18 cellular contexts compared by ENCODE assay signal in the genomic region with DNA sequence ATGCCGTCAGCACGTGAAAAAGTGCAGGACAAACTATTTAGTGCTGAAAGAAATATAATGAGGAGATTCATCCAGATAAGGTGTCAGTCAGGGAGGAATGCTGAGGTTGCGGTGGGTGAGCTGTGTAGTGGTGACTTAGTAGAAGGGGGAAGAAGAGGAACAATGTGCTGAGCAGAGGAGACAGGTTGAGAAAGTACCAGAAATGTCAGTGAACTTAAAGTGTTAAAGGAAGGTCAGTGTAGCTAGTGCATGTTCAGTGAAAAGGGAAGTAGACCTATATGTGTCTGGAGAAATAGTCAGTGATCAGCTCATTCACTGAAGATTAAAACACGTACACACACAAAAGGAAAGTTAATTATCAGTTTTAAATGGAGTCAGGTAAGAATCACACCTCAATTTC.
DNase-seq lines count a peak whose midpoint lies in the region; ATAC-seq, FAIRE-seq and TF ChIP-seq lines count a peak whose summit lies in the region.
"Had no signal": no experiment of that assay in that cellular context is flagged by ENCODE, and none has a peak within 500 bp of the region (broad histone marks: within the 10 kb centered on the region; RNA-seq: fewer than 3 reads in every experiment).

No MANE protein-coding gene starts in this region.

- H3K27me3 ChIP-seq in OCI-LY3 (ENCODE audit: low read depth, low read length) (no peaks in the 10 kb centered on the region), mesendoderm (ENCODE audit: insufficient read depth, low read length, poor library complexity) (no peaks in the 10 kb centered on the region)
- H3K27me3 ChIP-seq: SJCRH30 had no signal

- DNase-seq in GM12892 (ENCODE audit: insufficient read length) (no peak), GM19239 (ENCODE audit: insufficient read length, low spot score) (no peak), omental fat pad (ENCODE audit: low spot score) (no peak), mesendoderm (no peak), UCSD-AML1 (lab: John Stamatoyannopoulos, UW; ENCODE audit: unreplicated experiment) (no peak)
- DNase-seq: activated CD8-positive, alpha-beta T cell treated with anti-CD3 and anti-CD28 coated beads, Interleukin-2, amount 10 ng/mL, durations not matched to agents 7 days and 5 days; CD4-positive, CD25-positive, alpha-beta regulatory T cell; central memory CD4-positive, alpha-beta T cell; effector memory CD8-positive, alpha-beta T cell; H7; NCI-H1436; NCI-H446 treated with DMSO at 0.1 percent for 48 hours; SJCRH30; stimulated activated CD4-positive, alpha-beta T cell treated with anti-CD3 and anti-CD28 coated beads, Interleukin-4, amount 100 ng/mL, for 1 hour had no signal

- no peaks in the 10 kb centered on the region for H3K36me3 ChIP-seq in OCI-LY3 (replicated peaks; ENCODE audit: low read depth, low read length)
- no peaks in the 10 kb centered on the region for H3K36me3 ChIP-seq in mesendoderm (ENCODE audit: control insufficient read depth, insufficient read depth, low read length)
- H3K36me3 ChIP-seq: SJCRH30 had no signal

- H3K4me1 ChIP-seq in OCI-LY3 (ENCODE audit: low read length) (peaks cover 7% of the 10 kb centered on the region; the same call in 1 of the 2 replicates), mesendoderm (ENCODE audit: control insufficient read depth, low read depth, low read length) (no peaks in the 10 kb centered on the region)
- H3K4me1 ChIP-seq: A549, SJCRH30 had no signal

- TF ChIP-seq CTCF in OCI-LY3 (IDR thresholded peaks at IDR 0.05; ENCODE audit: low read depth, low read length) (no peak), omental fat pad (IDR thresholded peaks at IDR 0.05) (no peak)

- H2BK5ac ChIP-seq in mesendoderm (ENCODE audit: low read length), result no peak overlapping the region

- no peak overlapping the region for H3K4me3 ChIP-seq in OCI-LY3 (ENCODE audit: low read length)
- H3K4me3 ChIP-seq in mesendoderm (ENCODE audit: low read length), result no peak overlapping the region
- H3K4me3 ChIP-seq: A549, SJCRH30 had no signal

- no peaks in the 10 kb centered on the region for H3K9me3 ChIP-seq in OCI-LY3 (ENCODE audit: insufficient read depth, low read length)
- H3K9me3 ChIP-seq: A549, SJCRH30 had no signal

- H3K27ac ChIP-seq in OCI-LY3 (ENCODE audit: low read length), result no peak overlapping the region
- no peak overlapping the region for H3K27ac ChIP-seq in mesendoderm (ENCODE audit: low read depth, low read length)
- H3K27ac ChIP-seq: A549, SJCRH30 had no signal

- no peak overlapping the region for H3K23ac ChIP-seq in mesendoderm (ENCODE audit: low read length)

- no CpG with 5 or more reads among the region's 4 CpGs for WGBS in mesendoderm (ENCODE audit: extremely low coverage, insufficient coverage, low lambda C conversion rate)

- no peaks in the 10 kb centered on the region for H3K79me2 ChIP-seq in OCI-LY3 (ENCODE audit: low read length)
- H3K79me2 ChIP-seq in mesendoderm (ENCODE audit: control insufficient read depth, insufficient read depth, low read length), result no peaks in the 10 kb centered on the region

- H4K8ac ChIP-seq in mesendoderm (ENCODE audit: low read depth, low read length), result no peak overlapping the region

- H4K20me1 ChIP-seq in OCI-LY3 (ENCODE audit: insufficient read depth, low read length), result no peaks in the 10 kb centered on the region

- TF ChIP-seq POLR2A in GM12892 (IDR thresholded peaks at IDR 0.05; ENCODE audit: low read depth, low read length), result no peak

- ATAC-seq in HG03025 (IDR thresholded peaks at IDR 0.05; ENCODE audit: low FRiP score, unreplicated experiment) (peak; percentile 76), GM21423 (IDR thresholded peaks at IDR 0.05; ENCODE audit: unreplicated experiment) (no peak), omental fat pad (ENCODE audit: low FRiP score) (no peak)
- ATAC-seq: A549; activated CD8-positive, alpha-beta T cell treated with anti-CD3 and anti-CD28 coated beads, Interleukin-2, amount 10 ng/mL, durations not matched to agents 7 days and 5 days; effector memory CD8-positive, alpha-beta T cell had no signal

- no peak overlapping the region for H3K9ac ChIP-seq in OCI-LY3 (ENCODE audit: low read length)
- H3K9ac ChIP-seq in mesendoderm (ENCODE audit: low read length), result no peak overlapping the region

- no peak overlapping the region for H2AK5ac ChIP-seq in mesendoderm (ENCODE audit: low read length)

- H3K4ac ChIP-seq in mesendoderm (ENCODE audit: low read depth, low read length), result no peak overlapping the region

- no peak overlapping the region for H4K5ac ChIP-seq in mesendoderm (ENCODE audit: low read length)

- FAIRE-seq in GM12892 (lab: Jason Lieb, UNC) (peak; percentile 40), GM19239 (lab: Jason Lieb, UNC) (peak; percentile 73)
- FAIRE-seq: A549 had no signal

- H3K4me2 ChIP-seq in OCI-LY3 (ENCODE audit: low read length) (peak overlapping the region; percentile 8; the same call in 1 of the 2 replicates), mesendoderm (ENCODE audit: low read length) (no peak overlapping the region)
- H3K4me2 ChIP-seq: A549 had no signal

- no peak overlapping the region for H2BK15ac ChIP-seq in mesendoderm (replicated peaks; ENCODE audit: low read depth)

- no peaks in the 10 kb centered on the region for H3K79me1 ChIP-seq in mesendoderm (ENCODE audit: low read length)

- no peak overlapping the region for H3K56ac ChIP-seq in mesendoderm (ENCODE audit: low read length)

- no peak overlapping the region for H2BK120ac ChIP-seq in mesendoderm (ENCODE audit: low read depth, low read length)

- H2AFZ ChIP-seq in OCI-LY3 (ENCODE audit: low read depth, low read length), result no peak overlapping the region

- H3K18ac ChIP-seq in mesendoderm (ENCODE audit: low read length), result no peak overlapping the region
